Comparison of ENCODE assay signal across 9 cellular contexts in the genomic region with DNA sequence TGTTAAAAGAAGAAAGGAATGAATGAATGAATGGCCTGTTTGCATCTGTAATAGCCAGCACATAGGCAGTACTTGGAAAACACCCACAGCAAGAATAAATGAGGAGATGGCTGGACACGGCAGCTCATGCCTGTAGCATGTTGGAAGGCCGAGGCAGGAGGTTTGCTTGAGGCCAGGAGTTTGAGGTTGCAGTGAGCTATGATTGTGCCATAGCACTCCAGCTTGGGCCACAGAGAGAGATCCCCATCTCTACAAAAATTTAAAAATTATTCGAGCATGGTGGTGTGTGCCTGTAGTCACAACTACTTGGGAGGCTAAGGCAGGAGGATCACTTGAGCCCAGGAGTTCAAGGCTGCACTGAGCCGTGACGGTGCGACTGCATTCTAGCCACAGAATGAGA. TPM values are rescaled to one million over a fixed set of nuclear protein-coding genes. Genes with fewer than 3 reads are reported as not detected.
A peak's percentile ranks its signal among the peaks of the same experiment; 100 is the strongest.
DNase-seq lines count a peak whose midpoint lies in the region; ATAC-seq and TF ChIP-seq lines count a peak whose summit lies in the region.
"Had no signal": no experiment of that assay in that cellular context is flagged by ENCODE, and none has a peak within 500 bp of the region (broad histone marks: within the 10 kb centered on the region; RNA-seq: fewer than 3 reads in every experiment).

No MANE protein-coding gene starts in this region.

- no peak for TF ChIP-seq RAD21 in HCT116 (IDR thresholded peaks at IDR 0.05; ENCODE audit: low read depth)

- H3K4me1 ChIP-seq in HCT116 (ENCODE audit: control insufficient read depth in 1 of 2, insufficient read depth in 2 of 2, low read length in 2 of 2), result peaks cover 12 to 58% of the 10 kb centered on the region in 2 experiments
- peaks cover 9% of the 10 kb centered on the region for H3K4me1 ChIP-seq in iPS DF 6.9 (ENCODE audit: control insufficient read depth, insufficient read depth, low read length)
- H3K4me1 ChIP-seq in spleen, result peaks cover 86 to 100% (median 98%) of the 10 kb centered on the region in 6 donors

- H3K9me3 ChIP-seq in HCT116 (ENCODE audit: control insufficient read depth in 1 of 2, insufficient read depth in 1 of 2, low read depth in 1 of 2, low read length in 2 of 2) (no peaks in the 10 kb centered on the region), iPS DF 6.9 (ENCODE audit: control insufficient read depth, insufficient read depth, low read length) (no peaks in the 10 kb centered on the region), spleen (no peaks in the 10 kb centered on the region)

- H3K27me3 Mint-ChIP-seq in activated CD8-positive, alpha-beta T cell treated with anti-CD3 and anti-CD28 coated beads, Interleukin-2, amount 10 ng/mL, durations not matched to agents 7 days and 5 days (ENCODE audit: low read depth), result no peaks in the 10 kb centered on the region
- H3K27me3 Mint-ChIP-seq: memory B cell had no signal

- no peaks in the 10 kb centered on the region for H4K20me1 ChIP-seq in HCT116 (ENCODE audit: insufficient read depth)

- ATAC-seq in HCT116, result 0 out of 2 replicates have a peak, but pooled peaks have one; percentile 8
- no peak for ATAC-seq in activated CD8-positive, alpha-beta T cell treated with anti-CD3 and anti-CD28 coated beads, Interleukin-2, amount 10 ng/mL, durations not matched to agents 7 days and 5 days
- ATAC-seq in GM21786 (IDR thresholded peaks at IDR 0.05; ENCODE audit: unreplicated experiment), result no peak

- H3K79me2 ChIP-seq in HCT116 (ENCODE audit: insufficient read depth, low read length), result peaks cover 62% of the 10 kb centered on the region

- H3K27ac ChIP-seq in HCT116 (ENCODE audit: low read depth, low read length) (peak overlapping the region; percentile 12; the same call in 1 of the 2 replicates), iPS DF 6.9 (ENCODE audit: low read length) (peak overlapping the region; percentile 74), spleen (peak overlapping the region; percentile 79 to 100 (median 94))

- BruUV-seq in HCT116 (replicated peaks; lab: Mats Ljungman, UMichigan), result no TSS peak

- H3K27ac Mint-ChIP-seq in activated CD8-positive, alpha-beta T cell treated with anti-CD3 and anti-CD28 coated beads, Interleukin-2, amount 10 ng/mL, durations not matched to agents 7 days and 5 days, result peak overlapping the region; percentile 89
- H3K27ac Mint-ChIP-seq: memory B cell had no signal

- RAD21 ChIA-PET in HCT116 (lab: Charles Lee; ENCODE audit: low non-redundant PET in 1 of 2, low total read pairs in 2 of 2, uncharacterized antibody in 2 of 2, unreplicated experiment in 2 of 2), result no interaction called here

- no peak for TF ChIP-seq CTCF in HCT116 (IDR thresholded peaks at IDR 0.05 in 2 of 3, conservative IDR thresholded peaks at IDR 0.05 in 1 of 3; ENCODE audit: borderline replicate concordance in 1 of 3, insufficient read depth in 1 of 3, low read depth in 2 of 3, low read length in 2 of 3)
- no peak for TF ChIP-seq CTCF in spleen (IDR thresholded peaks at IDR 0.05 in 8 of 11, conservative IDR thresholded peaks at IDR 0.05 in 3 of 11)

- peaks cover 73% of the 10 kb centered on the region for H3K36me3 Mint-ChIP-seq in activated CD8-positive, alpha-beta T cell treated with anti-CD3 and anti-CD28 coated beads, Interleukin-2, amount 10 ng/mL, durations not matched to agents 7 days and 5 days (ENCODE audit: low read depth)

- H3K9me3 Mint-ChIP-seq in activated CD8-positive, alpha-beta T cell treated with anti-CD3 and anti-CD28 coated beads, Interleukin-2, amount 10 ng/mL, durations not matched to agents 7 days and 5 days (ENCODE audit: insufficient read depth), result no peaks in the 10 kb centered on the region
- H3K9me3 Mint-ChIP-seq: memory B cell had no signal

- no peak for TF ChIP-seq POLR2A in HCT116 (IDR thresholded peaks at IDR 0.05; ENCODE audit: borderline replicate concordance, extremely low read depth, insufficient read depth, insufficient read length)
- TF ChIP-seq POLR2A in spleen (IDR thresholded peaks at IDR 0.05), result no peak

- H3K9ac ChIP-seq in HCT116 (ENCODE audit: low read length), result peak overlapping the region; percentile 42; the same call in 1 of the 2 replicates

- peak overlapping the region; percentile 47 for H3K4me2 ChIP-seq in HCT116 (ENCODE audit: low read length)

- H3K9me2 ChIP-seq in HCT116 (ENCODE audit: insufficient read depth), result no peaks in the 10 kb centered on the region

- CTCF ChIA-PET in HCT116 (lab: Charles Lee), result interaction anchor here (0.7 kb wide), 1 partner anchor 92 kb away, joined by 3 read pairs; no protein-coding TSS in a partner anchor
- CTCF ChIA-PET in activated CD8-positive, alpha-beta T cell treated with anti-CD3 and anti-CD28 coated beads, Interleukin-2, amount 10 ng/mL, durations not matched to agents 7 days and 5 days (lab: Charles Lee), result interaction anchor here (0.8 to 4.8 kb wide), 5 partner anchors 8 to 152 kb away, joined by 3 to 27 read pairs (median 3); no protein-coding TSS in a partner anchor

- DNase-seq in HCT116 (ENCODE audit: low read depth, low spot score) (no peak), iPS DF 6.9 (ENCODE audit: low read depth, low spot score) (no peak), spleen (no peak), DMS114 treated with DMSO at 0.1 percent for 48 hours (lab: John Stamatoyannopoulos, UW; ENCODE audit: unreplicated experiment) (no peak), SK-N-DZ (ENCODE audit: low spot score) (no peak)
- DNase-seq in activated CD8-positive, alpha-beta T cell treated with anti-CD3 and anti-CD28 coated beads, Interleukin-2, amount 10 ng/mL, durations not matched to agents 7 days and 5 days, result no peak
- no peak for DNase-seq in activated CD4-positive, CD25-positive, alpha-beta regulatory T cell treated with anti-CD3 and anti-CD28 coated beads, Interleukin-2, amount 50 U/mL, for 72 hours

- no CpG with 5 or more reads among the region's 6 CpGs for WGBS in iPS DF 6.9 (ENCODE audit: insufficient coverage, insufficient read length)
- WGBS in spleen, 5 donors, result 67 to 86% (median 68%) methylated on average over 6 of the region's 6 CpGs

- no peaks in the 10 kb centered on the region for H3K27me3 ChIP-seq in HCT116 (ENCODE audit: insufficient read depth, low read length)
- H3K27me3 ChIP-seq in iPS DF 6.9 (ENCODE audit: control insufficient read depth, insufficient read depth, low read length), result no peaks in the 10 kb centered on the region
- H3K27me3 ChIP-seq in spleen (replicated peaks in 1 of 7), result no peaks in the 10 kb centered on the region

- H3K4me3 Mint-ChIP-seq in activated CD8-positive, alpha-beta T cell treated with anti-CD3 and anti-CD28 coated beads, Interleukin-2, amount 10 ng/mL, durations not matched to agents 7 days and 5 days, result peak overlapping the region; percentile 63
- H3K4me3 Mint-ChIP-seq: memory B cell had no signal

- H3K4me3 ChIP-seq in HCT116 (replicated peaks in 1 of 2; ENCODE audit: low read depth in 1 of 2, low read length in 2 of 2), result no peak overlapping the region
- no peak overlapping the region for H3K4me3 ChIP-seq in iPS DF 6.9 (ENCODE audit: low read length)
- peak overlapping the region in 1 of 8 donors; percentile 56 for H3K4me3 ChIP-seq in spleen

- H3K4me1 Mint-ChIP-seq in activated CD8-positive, alpha-beta T cell treated with anti-CD3 and anti-CD28 coated beads, Interleukin-2, amount 10 ng/mL, durations not matched to agents 7 days and 5 days (ENCODE audit: low read depth), result peaks cover 89% of the 10 kb centered on the region

- no peak overlapping the region for H2AFZ ChIP-seq in HCT116 (ENCODE audit: low read depth, low read length, poor library complexity, severe bottlenecking)

- H3K36me3 ChIP-seq in HCT116 (ENCODE audit: control insufficient read depth in 1 of 2, insufficient read depth in 2 of 2, low read length in 2 of 2) (no peaks in the 10 kb centered on the region), iPS DF 6.9 (ENCODE audit: control insufficient read depth, insufficient read depth, low read length) (no peaks in the 10 kb centered on the region), spleen (peaks cover 0 to 44% (median 13%) of the 10 kb centered on the region in 6 donors)

- intact Hi-C loops in HCT116 (cut with micrococcal nuclease) (no loop called here), spleen (cut with DNase I; ENCODE audit: low total_unique reads) (no loop called here)

- POLR2A ChIA-PET in HCT116 (lab: Charles Lee), result no interaction called here
- POLR2A ChIA-PET in activated CD8-positive, alpha-beta T cell treated with anti-CD3 and anti-CD28 coated beads, Interleukin-2, amount 10 ng/mL, durations not matched to agents 7 days and 5 days (lab: Charles Lee), result interaction anchor here (1.0 to 1.2 kb wide), 2 partner anchors 11 to 91 kb away, joined by 3 to 5 read pairs; no protein-coding TSS in a partner anchor

TF ChIP-seq in HCT116, 20 proteins besides CTCF, POLR2A, EP300 and RAD21 (continues in another document):
- no peak for TF ChIP-seq EZH2 (IDR thresholded peaks at IDR 0.05)
- TF ChIP-seq TCF7L2 (IDR thresholded peaks at IDR 0.05; ENCODE audit: borderline replicate concordance, extremely low read depth, insufficient read depth, insufficient read length), result no peak
- no peak for TF ChIP-seq ZFX (IDR thresholded peaks at IDR 0.05)
- TF ChIP-seq SP1 (IDR thresholded peaks at IDR 0.05; ENCODE audit: low read depth), result no peak
- no peak for TF ChIP-seq ZNF274 (IDR thresholded peaks at IDR 0.05; ENCODE audit: low read depth, low read length)
- no peak for TF ChIP-seq FOSL1 (IDR thresholded peaks at IDR 0.05; ENCODE audit: low read depth)
- no peak for TF ChIP-seq EZH2phosphoT487 (IDR thresholded peaks at IDR 0.05; ENCODE audit: borderline replicate concordance)
- no peak for TF ChIP-seq YY1 (IDR thresholded peaks at IDR 0.05; ENCODE audit: extremely low read depth, insufficient replicate concordance, low read depth, low read length)
- TF ChIP-seq POLR2AphosphoS5 (IDR thresholded peaks at IDR 0.05; ENCODE audit: low read depth, low read length), result no peak
- no peak for TF ChIP-seq SRF (IDR thresholded peaks at IDR 0.05; ENCODE audit: low read depth)
- no peak for TF ChIP-seq JUND (IDR thresholded peaks at IDR 0.05)

RNA-seq across cellular contexts. Expression of gene IL4R, which starts 12.5 kb away (rescaled TPM):
- total RNA-seq in HCT116 (2021; ENCODE audit: unreplicated experiment), result 29.6 TPM
- polyA plus RNA-seq in HCT116 (2012), result 26.0 and 29.4 TPM in 2 replicates
- 100 to 1,000 TPM; 231 to 237 TPM for total RNA-seq in activated CD8-positive, alpha-beta T cell treated with anti-CD3 and anti-CD28 coated beads, Interleukin-2, amount 10 ng/mL, durations not matched to agents 7 days and 5 days
- 100 to 1,000 TPM in 6 of 7 donors, 10 to 100 TPM in 1; 78.0 to 319 (median 215) TPM for total RNA-seq in spleen
- polyA plus RNA-seq in spleen, result 10 to 100 TPM; 39.3 to 55.5 (median 48.9) TPM
- polyA plus RNA-seq in SK-N-DZ (2014; cell fraction: cytosol; rRNA removed), result 0.84 and 0.85 TPM in 2 replicates
- 0.28 and 0.33 TPM in 2 replicates for polyA plus RNA-seq in SK-N-DZ (2014; cell fraction: nucleus; rRNA removed)

RNA-seq across cellular contexts. Expression of gene NSMCE1, which starts 57.7 kb away (rescaled TPM):
- total RNA-seq in HCT116 (2021; ENCODE audit: unreplicated experiment) (85.6 TPM), spleen (10 to 100 TPM; 18.4 to 41.4 (median 31.7) TPM)
- 161 and 187 TPM in 2 replicates for polyA plus RNA-seq in HCT116 (2012)
- 10 to 100 TPM; 87.3 to 94.9 TPM for total RNA-seq in activated CD8-positive, alpha-beta T cell treated with anti-CD3 and anti-CD28 coated beads, Interleukin-2, amount 10 ng/mL, durations not matched to agents 7 days and 5 days
- polyA plus RNA-seq in spleen, result 10 to 100 TPM; 37.9 to 79.0 (median 41.4) TPM
- 75.4 and 86.0 TPM in 2 replicates for polyA plus RNA-seq in SK-N-DZ (2014; cell fraction: cytosol; rRNA removed)
- polyA plus RNA-seq in SK-N-DZ (2014; cell fraction: nucleus; rRNA removed), result 39.8 and 43.7 TPM in 2 replicates

Comparison
In these comparisons a context has a peak if more than half of its experiments do, and no peak if none do; other contexts are left out.
1. H3K27ac ChIP-seq: peak in every context shown above with its lines; median percentile 94 in spleen; 74 in iPS DF 6.9; 12 in HCT116.